1 cellular context compared by ENCODE assay signal in genomic region chr4:704971-705277, GRCh38.
TF ChIP-seq lines count a peak whose summit lies in the region.

No MANE protein-coding gene starts in this region.

TF ChIP-seq in K562, 482 proteins besides CTCF, POLR2A, EP300 and RAD21 (continues in another document):
- no peak for TF ChIP-seq CREB1 (IDR thresholded peaks at IDR 0.05)
- no peak for TF ChIP-seq CREB1 (CRISPR knock-in tag; IDR thresholded peaks at IDR 0.05)
- TF ChIP-seq TGIF2 (CRISPR knock-in tag; IDR thresholded peaks at IDR 0.05), result no peak
- TF ChIP-seq RERE (CRISPR knock-in tag; IDR thresholded peaks at IDR 0.05; ENCODE audit: borderline replicate concordance), result no peak
- no peak for TF ChIP-seq CBX5 (IDR thresholded peaks at IDR 0.05; ENCODE audit: borderline replicate concordance, low read depth)
- no peak for TF ChIP-seq ZNF274 (IDR thresholded peaks at IDR 0.05; ENCODE audit: borderline replicate concordance, low read depth, low read length)
- TF ChIP-seq ZFP91 (CRISPR knock-in tag; IDR thresholded peaks at IDR 0.05), result no peak
- no peak for TF ChIP-seq CCNT2 (IDR thresholded peaks at IDR 0.05; ENCODE audit: borderline replicate concordance, extremely low read depth, insufficient read length, low read depth, low read length)
- no peak for TF ChIP-seq HOMEZ (CRISPR knock-in tag; IDR thresholded peaks at IDR 0.05)
- TF ChIP-seq VEZF1 (CRISPR knock-in tag; IDR thresholded peaks at IDR 0.05), result no peak
- TF ChIP-seq ADNP (tag; IDR thresholded peaks at IDR 0.05), result no peak
- no peak for TF ChIP-seq TRIM24 (IDR thresholded peaks at IDR 0.05)
- peak; percentile 95 for TF ChIP-seq OTX1 (CRISPR knock-in tag; IDR thresholded peaks at IDR 0.05)
- TF ChIP-seq RBM39 (optimal IDR thresholded peaks at IDR 0.05; ENCODE audit: low read depth, low read length), result no peak
- TF ChIP-seq ETV6 (IDR thresholded peaks at IDR 0.05; ENCODE audit: borderline replicate concordance in 1 of 2, low read depth in 2 of 2, low read length in 1 of 2), result no peak
- TF ChIP-seq ETV6 (CRISPR knock-in tag; IDR thresholded peaks at IDR 0.05; ENCODE audit: borderline replicate concordance), result no peak
- TF ChIP-seq THRA (IDR thresholded peaks at IDR 0.05), result no peak
- TF ChIP-seq NCOA4 (IDR thresholded peaks at IDR 0.05; ENCODE audit: partially characterized antibody), result peak; percentile 52
- TF ChIP-seq MLLT1 (IDR thresholded peaks at IDR 0.05), result peak in 1 of 2 experiments; percentile 73; a peak in 1 of 4 replicates
- TF ChIP-seq CTCFL (IDR thresholded peaks at IDR 0.05; ENCODE audit: borderline replicate concordance, insufficient read depth, low read depth, low read length, poor library complexity, severe bottlenecking), result no peak
- peak; percentile 45 to 48; a peak in 1 of 4 replicates for TF ChIP-seq ARNT (IDR thresholded peaks at IDR 0.05)
- TF ChIP-seq U2AF1 (optimal IDR thresholded peaks at IDR 0.05; ENCODE audit: low read depth, low read length), result no peak
- 0 out of 2 replicates have a peak, but pooled peaks have one; percentile 57 for TF ChIP-seq ZBTB5 (IDR thresholded peaks at IDR 0.05)
- no peak for TF ChIP-seq ZNF764 (CRISPR knock-in tag; IDR thresholded peaks at IDR 0.05; ENCODE audit: low read depth)
- peak; percentile 52; the same call in 1 of the 2 replicates for TF ChIP-seq SMARCA5 (IDR thresholded peaks at IDR 0.05)
- TF ChIP-seq ESRRB (CRISPR knock-in tag; IDR thresholded peaks at IDR 0.05; ENCODE audit: borderline replicate concordance), result no peak
- TF ChIP-seq ZNF583 (CRISPR knock-in tag; IDR thresholded peaks at IDR 0.05), result no peak
- no peak for TF ChIP-seq SMARCA4 (IDR thresholded peaks at IDR 0.05)
- TF ChIP-seq CC2D1A (IDR thresholded peaks at IDR 0.05), result 0 out of 2 replicates have a peak, but pooled peaks have one; percentile 58
- TF ChIP-seq MTA3 (IDR thresholded peaks at IDR 0.05; ENCODE audit: borderline replicate concordance), result no peak
- TF ChIP-seq KDM2B (CRISPR knock-in tag; IDR thresholded peaks at IDR 0.05), result no peak
- TF ChIP-seq IRF9 (tag; IDR thresholded peaks at IDR 0.05), result no peak
- no peak for TF ChIP-seq PREB (CRISPR knock-in tag; IDR thresholded peaks at IDR 0.05)
- TF ChIP-seq MIER1 (IDR thresholded peaks at IDR 0.05; ENCODE audit: low read depth), result no peak
